Comparison of ENCODE assay signal across 8 cellular contexts in the genomic region with DNA sequence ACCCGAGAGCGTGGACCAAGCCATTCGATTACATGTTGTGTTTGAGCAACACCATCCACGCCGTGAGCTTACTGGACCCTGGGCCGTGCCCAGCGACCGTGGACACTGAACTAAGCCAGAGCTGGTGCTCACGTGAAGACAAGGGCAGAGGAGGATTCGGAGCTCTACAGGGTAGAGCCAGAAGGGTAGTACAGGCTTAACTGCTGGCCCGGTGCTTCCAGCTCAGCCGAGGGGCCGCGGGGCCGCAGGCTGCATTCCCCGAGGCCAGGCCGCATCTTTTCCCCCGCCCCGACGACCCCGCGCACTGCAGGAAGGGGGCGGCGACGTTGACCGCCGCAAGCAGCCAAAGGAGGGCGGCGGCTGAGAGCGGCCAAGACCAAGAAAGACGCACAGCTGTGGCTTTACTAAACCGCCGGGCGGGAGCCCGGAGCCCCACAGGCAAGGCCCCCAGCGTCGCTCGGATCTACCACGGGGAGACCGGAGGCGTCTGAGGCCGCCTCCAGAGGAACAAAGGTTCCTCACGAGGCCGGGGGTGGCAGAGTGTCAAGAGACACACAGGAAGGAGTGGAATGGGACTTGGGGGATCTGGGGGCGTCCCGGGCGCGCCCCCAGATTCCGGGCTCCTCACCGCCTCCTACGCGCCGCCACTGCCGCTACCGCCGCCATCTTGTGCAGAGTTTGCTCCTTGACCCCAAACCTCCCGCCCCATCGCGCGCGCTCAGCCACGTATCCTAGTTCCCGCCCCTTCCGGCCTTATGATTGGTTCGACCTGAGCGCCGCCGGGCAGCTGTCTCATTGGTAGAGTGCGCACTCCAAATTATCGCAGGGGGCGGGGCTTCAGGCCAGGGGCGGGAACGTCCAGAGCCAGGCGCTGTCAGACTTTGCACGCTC. TPM values are rescaled to one million over a fixed set of nuclear protein-coding genes. Genes with fewer than 3 reads are reported as not detected.
DNase-seq lines count a peak whose midpoint lies in the region; ATAC-seq and TF ChIP-seq lines count a peak whose summit lies in the region.

TSS of gene GANAB (minus strand) at position 680 of the 891 bp plus-strand sequence. CDS start at position 666, 14 bp downstream.

- H3K36me3 Mint-ChIP-seq in activated naive CD4-positive, alpha-beta T cell treated with anti-CD3 and anti-CD28 coated beads, Interleukin-2, amount 50 U/mL, for 72 hours, result peaks cover 12 to 17% of the 10 kb centered on the region in 2 donors

- no peaks in the 10 kb centered on the region for H3K36me3 ChIP-seq in testis (ENCODE audit: low read depth, missing control alignments)

- DNase-seq in GM04504 (ENCODE audit: low read depth) (peak; percentile 98), NCI-H1092 treated with DMSO at 0.1 percent for 48 hours (lab: John Stamatoyannopoulos, UW) (peak; percentile 99), SKM-1 (lab: John Stamatoyannopoulos, UW; ENCODE audit: unreplicated experiment) (peak; percentile 95), glomerular endothelial cell (ENCODE audit: extremely low read depth, low read depth, low spot score) (no peak), omental fat pad (ENCODE audit: low spot score) (peak; percentile 99), testis (peak; percentile 100)
- DNase-seq in activated naive CD4-positive, alpha-beta T cell treated with anti-CD3 and anti-CD28 coated beads, Interleukin-2, amount 50 U/mL, for 72 hours (ENCODE audit: low spot score in 2 of 2), result peak; percentile 98

- peak within 1 kb of the TSS; percentile 93 to 95 for H3K27ac ChIP-seq in testis

- no peaks in the 10 kb centered on the region for H3K9me3 Mint-ChIP-seq in activated naive CD4-positive, alpha-beta T cell treated with anti-CD3 and anti-CD28 coated beads, Interleukin-2, amount 50 U/mL, for 72 hours

- no peaks in the 10 kb centered on the region for H3K27me3 ChIP-seq in testis

- ATAC-seq in HG02610 (IDR thresholded peaks at IDR 0.05; ENCODE audit: unreplicated experiment) (peak; percentile 91), omental fat pad (ENCODE audit: low FRiP score) (peak; percentile 97)
- peak; percentile 99 to 100 for ATAC-seq in activated naive CD4-positive, alpha-beta T cell treated with anti-CD3 and anti-CD28 coated beads, Interleukin-2, amount 50 U/mL, for 72 hours

- peaks cover 13% of the 10 kb centered on the region for H3K4me1 ChIP-seq in testis

- peak within 1 kb of the TSS; percentile 97 to 100 for H3K4me3 ChIP-seq in testis

- intact Hi-C loops in testis (cut with DNase I; ENCODE audit: low total_unique reads), result no loop called here

- H3K9me3 ChIP-seq in testis, result no peaks in the 10 kb centered on the region

- peak within 1 kb of the TSS; percentile 92 to 98 for H3K27ac Mint-ChIP-seq in activated naive CD4-positive, alpha-beta T cell treated with anti-CD3 and anti-CD28 coated beads, Interleukin-2, amount 50 U/mL, for 72 hours

- TF ChIP-seq CTCF in omental fat pad (IDR thresholded peaks at IDR 0.05), result no peak
- TF ChIP-seq CTCF in testis (IDR thresholded peaks at IDR 0.05), result no peak

- peak; percentile 74 for TF ChIP-seq POLR2A in testis (IDR thresholded peaks at IDR 0.05)

- WGBS in testis, 2 donors, result 0 to 1% methylated on average over 34 to 75 of the region's 75 CpGs

RNA-seq across cellular contexts. Expression of gene GANAB, which starts in this region (rescaled TPM):
- 100 to 1,000 TPM; 187 to 241 TPM for total RNA-seq in activated naive CD4-positive, alpha-beta T cell treated with anti-CD3 and anti-CD28 coated beads, Interleukin-2, amount 50 U/mL, for 72 hours
- total RNA-seq in glomerular endothelial cell (295 and 372 TPM in 2 replicates), omental fat pad (100 to 1,000 TPM; 108 to 166 (median 128) TPM), testis (100 to 1,000 TPM; 152 to 219 TPM)
- 190 TPM for polyA plus RNA-seq in testis (ENCODE audit: insufficient read depth, low read depth, low replicate concordance)
